ENCODE assay signal across 9 cellular contexts in the genomic region with DNA sequence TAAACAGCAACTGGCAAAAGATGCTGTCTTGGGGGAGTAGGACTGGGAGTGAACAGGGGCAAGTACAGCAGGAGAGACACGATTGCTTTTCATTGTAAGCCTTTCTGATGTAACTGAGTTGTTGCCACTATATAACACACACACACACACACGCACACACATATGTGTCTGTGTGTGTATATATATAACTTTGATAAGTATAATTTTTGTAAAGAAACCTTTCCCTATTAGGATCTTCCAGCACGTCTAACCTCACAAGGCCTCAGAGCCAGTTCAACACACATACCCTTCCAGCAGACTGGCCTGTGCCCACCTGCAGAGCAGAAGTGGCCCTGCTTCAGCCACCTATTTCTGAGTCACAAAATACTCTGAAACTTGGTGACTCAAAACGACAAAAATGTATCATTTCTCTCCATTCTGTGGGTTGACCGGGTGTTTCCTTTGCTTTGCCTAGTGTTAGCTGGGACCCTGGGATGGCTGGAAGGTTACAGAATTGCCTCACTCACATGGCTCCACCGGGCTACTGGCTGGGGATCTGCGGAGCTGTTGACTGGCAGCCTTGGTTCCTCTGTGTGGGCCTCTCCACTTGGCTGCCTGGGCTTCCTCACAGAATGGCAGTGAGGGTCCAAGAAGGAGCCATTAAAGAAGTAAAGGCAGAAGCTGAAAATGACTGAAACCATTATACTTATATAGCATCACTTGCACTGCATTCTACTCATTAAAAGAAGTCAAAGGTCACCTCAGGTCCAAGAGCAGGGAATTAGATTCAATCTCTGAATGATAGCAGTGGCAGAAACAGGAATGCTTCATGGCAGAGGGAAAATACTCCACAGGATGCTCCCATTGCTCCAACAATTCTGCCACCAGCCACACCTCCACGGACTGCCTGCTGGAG.
DNase-seq lines count a peak whose midpoint lies in the region; ATAC-seq and TF ChIP-seq lines count a peak whose summit lies in the region.
"Had no signal": no experiment of that assay in that cellular context is flagged by ENCODE, and none has a peak within 500 bp of the region (broad histone marks: within the 10 kb centered on the region; RNA-seq: fewer than 3 reads in every experiment).

No MANE protein-coding gene starts in this region.

- H3F3A ChIP-seq in SK-N-SH (replicated peaks; ENCODE audit: insufficient read depth) = no peaks in the 10 kb centered on the region

- no peaks in the 10 kb centered on the region for H3K4me1 ChIP-seq in SK-N-SH (ENCODE audit: control insufficient read depth in 1 of 2, insufficient read depth in 2 of 2, low read depth in 1 of 2, low read length in 1 of 2)
- no peaks in the 10 kb centered on the region for H3K4me1 ChIP-seq in sigmoid colon

- no peak for TF ChIP-seq CTCF in SK-N-SH (IDR thresholded peaks at IDR 0.05)
- no peak for TF ChIP-seq CTCF in sigmoid colon (IDR thresholded peaks at IDR 0.05)

- H3K27ac ChIP-seq in SK-N-SH (ENCODE audit: low read depth in 2 of 2, low read length in 1 of 2) (no peak overlapping the region), sigmoid colon (no peak overlapping the region)
- H3K27ac ChIP-seq: 22Rv1 had no signal

- POLR2A ChIA-PET in SK-N-SH (lab: Yijun Ruan, JAX) = interaction anchor here (0.6 kb wide), 1 partner anchor 59 kb away, joined by 5 read pairs; no protein-coding TSS in a partner anchor

- TF ChIP-seq POLR2A in sigmoid colon (IDR thresholded peaks at IDR 0.05) = no peak

- H3K4me2 ChIP-seq in SK-N-SH = no peak overlapping the region

- TF ChIP-seq EP300 in SK-N-SH (IDR thresholded peaks at IDR 0.05; ENCODE audit: borderline replicate concordance in 1 of 2, low read depth in 1 of 2, low read length in 1 of 2) = no peak
- TF ChIP-seq EP300 in sigmoid colon (IDR thresholded peaks at IDR 0.05) = no peak

- no peaks in the 10 kb centered on the region for H3K79me2 ChIP-seq in SK-N-SH (ENCODE audit: insufficient read depth)

- H3K36me3 ChIP-seq in SK-N-SH (replicated peaks in 1 of 2; ENCODE audit: control insufficient read depth in 1 of 2, insufficient read depth in 2 of 2, low read length in 1 of 2) (no peaks in the 10 kb centered on the region), sigmoid colon (no peaks in the 10 kb centered on the region)

- H3K4me3 ChIP-seq in SK-N-SH (ENCODE audit: low read depth in 2 of 2, low read length in 1 of 2) (no peak overlapping the region), sigmoid colon (no peak overlapping the region)

- H3K27me3 ChIP-seq in SK-N-SH (ENCODE audit: insufficient read depth) = no peaks in the 10 kb centered on the region
- H3K27me3 ChIP-seq in sigmoid colon = no peaks in the 10 kb centered on the region

- TF ChIP-seq RAD21 in SK-N-SH (IDR thresholded peaks at IDR 0.05; ENCODE audit: low read length) = no peak

- H4K20me1 ChIP-seq in SK-N-SH (ENCODE audit: insufficient read depth) = no peaks in the 10 kb centered on the region

- no peaks in the 10 kb centered on the region for H3K9me2 ChIP-seq in SK-N-SH

- no peak overlapping the region for H3K9ac ChIP-seq in SK-N-SH

- H2AFZ ChIP-seq in SK-N-SH (ENCODE audit: low read depth) = peak overlapping the region; percentile 50; the same call in 1 of the 2 replicates

- CTCF ChIA-PET in SK-N-SH (lab: Yijun Ruan, JAX) = interaction anchor here (0.6 to 0.7 kb wide), 2 partner anchors 10 to 26 kb away, joined by 3 read pairs; no protein-coding TSS in a partner anchor

- no peak for ATAC-seq in SK-N-SH treated with all-trans-retinoic acid at 6 μM for 48 hours
- peak; percentile 94 for ATAC-seq in GM21619 (IDR thresholded peaks at IDR 0.05; ENCODE audit: unreplicated experiment)
- peak; percentile 83 for ATAC-seq in HG03558 (IDR thresholded peaks at IDR 0.05; ENCODE audit: extremely low read depth, unreplicated experiment)
- ATAC-seq in esophagus mucosa = no peak

- DNase-seq in SK-N-SH (no peak), sigmoid colon (peak; percentile 4)
- no peak for DNase-seq in effector CD4-positive, alpha-beta T cell
- no peak for DNase-seq in activated CD4-positive, CD25-positive, alpha-beta regulatory T cell treated with anti-CD3 and anti-CD28 coated beads, Interleukin-2, amount 50 U/mL, for 72 hours

- intact Hi-C loops in sigmoid colon (cut with DNase I) = no loop called here

- H3K9me3 ChIP-seq in SK-N-SH (no peaks in the 10 kb centered on the region), sigmoid colon (no peaks in the 10 kb centered on the region)

- 61% methylated on average over 8 of the region's 8 CpGs for WGBS in SK-N-SH (ENCODE audit: low lambda C conversion rate)
- WGBS in sigmoid colon, 2 donors = 89 to 91% methylated on average over 8 of the region's 8 CpGs

TF ChIP-seq in SK-N-SH, 30 proteins besides CTCF, POLR2A, EP300 and RAD21 (continues in another document):
- TF ChIP-seq SIN3A (IDR thresholded peaks at IDR 0.05; ENCODE audit: borderline replicate concordance, low read depth, low read length) = no peak
- TF ChIP-seq TCF12 (IDR thresholded peaks at IDR 0.05) = no peak
- no peak for TF ChIP-seq MXI1 (IDR thresholded peaks at IDR 0.05; ENCODE audit: low read depth, low read length)
- TF ChIP-seq, protein P1, sequence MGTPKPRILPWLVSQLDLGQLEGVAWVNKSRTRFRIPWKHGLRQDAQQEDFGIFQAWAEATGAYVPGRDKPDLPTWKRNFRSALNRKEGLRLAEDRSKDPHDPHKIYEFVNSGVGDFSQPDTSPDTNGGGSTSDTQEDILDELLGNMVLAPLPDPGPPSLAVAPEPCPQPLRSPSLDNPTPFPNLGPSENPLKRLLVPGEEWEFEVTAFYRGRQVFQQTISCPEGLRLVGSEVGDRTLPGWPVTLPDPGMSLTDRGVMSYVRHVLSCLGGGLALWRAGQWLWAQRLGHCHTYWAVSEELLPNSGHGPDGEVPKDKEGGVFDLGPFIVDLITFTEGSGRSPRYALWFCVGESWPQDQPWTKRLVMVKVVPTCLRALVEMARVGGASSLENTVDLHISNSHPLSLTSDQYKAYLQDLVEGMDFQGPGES (IDR thresholded peaks at IDR 0.05; ENCODE audit: low read depth, low read length) = no peak
- no peak for TF ChIP-seq CHD2 (IDR thresholded peaks at IDR 0.05; ENCODE audit: low read length, partially characterized antibody)
- no peak for TF ChIP-seq GATA2 (CRISPR knock-in tag; IDR thresholded peaks at IDR 0.05)
- no peak for TF ChIP-seq SMC3 (IDR thresholded peaks at IDR 0.05; ENCODE audit: low read depth, low read length)
- no peak for TF ChIP-seq MEF2A (IDR thresholded peaks at IDR 0.05; ENCODE audit: borderline replicate concordance, low read depth)
- TF ChIP-seq, protein P2, sequence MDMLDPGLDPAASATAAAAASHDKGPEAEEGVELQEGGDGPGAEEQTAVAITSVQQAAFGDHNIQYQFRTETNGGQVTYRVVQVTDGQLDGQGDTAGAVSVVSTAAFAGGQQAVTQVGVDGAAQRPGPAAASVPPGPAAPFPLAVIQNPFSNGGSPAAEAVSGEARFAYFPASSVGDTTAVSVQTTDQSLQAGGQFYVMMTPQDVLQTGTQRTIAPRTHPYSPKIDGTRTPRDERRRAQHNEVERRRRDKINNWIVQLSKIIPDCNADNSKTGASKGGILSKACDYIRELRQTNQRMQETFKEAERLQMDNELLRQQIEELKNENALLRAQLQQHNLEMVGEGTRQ (IDR thresholded peaks at IDR 0.05; ENCODE audit: borderline replicate concordance, low read depth, low read length) = no peak
- no peak for TF ChIP-seq TEAD4 (IDR thresholded peaks at IDR 0.05; ENCODE audit: borderline replicate concordance, insufficient read depth)
- TF ChIP-seq RXRA (IDR thresholded peaks at IDR 0.05; ENCODE audit: borderline replicate concordance, low read depth) = no peak
- no peak for TF ChIP-seq FOXJ3 (CRISPR knock-in tag; IDR thresholded peaks at IDR 0.05)

TF ChIP-seq in SK-N-SH treated with all-trans-retinoic acid at 6 μM for 48 hours, 23 proteins besides CTCF, POLR2A, EP300 and RAD21:
- TF ChIP-seq PPARA (CRISPR knock-in tag; IDR thresholded peaks at IDR 0.05; ENCODE audit: borderline replicate concordance) = no peak
- TF ChIP-seq RARB (CRISPR knock-in tag; IDR thresholded peaks at IDR 0.05) = no peak
- TF ChIP-seq TCF4 (CRISPR knock-in tag; IDR thresholded peaks at IDR 0.05; ENCODE audit: borderline replicate concordance) = no peak
- no peak for TF ChIP-seq ARNTL (CRISPR knock-in tag; IDR thresholded peaks at IDR 0.05; ENCODE audit: borderline replicate concordance, low read depth)
- TF ChIP-seq OSR1 (CRISPR knock-in tag; IDR thresholded peaks at IDR 0.05) = no peak
- no peak for TF ChIP-seq ZFP30 (CRISPR knock-in tag; IDR thresholded peaks at IDR 0.05)
- no peak for TF ChIP-seq ZC3H10 (CRISPR knock-in tag; IDR thresholded peaks at IDR 0.05)
- TF ChIP-seq, protein P3, sequence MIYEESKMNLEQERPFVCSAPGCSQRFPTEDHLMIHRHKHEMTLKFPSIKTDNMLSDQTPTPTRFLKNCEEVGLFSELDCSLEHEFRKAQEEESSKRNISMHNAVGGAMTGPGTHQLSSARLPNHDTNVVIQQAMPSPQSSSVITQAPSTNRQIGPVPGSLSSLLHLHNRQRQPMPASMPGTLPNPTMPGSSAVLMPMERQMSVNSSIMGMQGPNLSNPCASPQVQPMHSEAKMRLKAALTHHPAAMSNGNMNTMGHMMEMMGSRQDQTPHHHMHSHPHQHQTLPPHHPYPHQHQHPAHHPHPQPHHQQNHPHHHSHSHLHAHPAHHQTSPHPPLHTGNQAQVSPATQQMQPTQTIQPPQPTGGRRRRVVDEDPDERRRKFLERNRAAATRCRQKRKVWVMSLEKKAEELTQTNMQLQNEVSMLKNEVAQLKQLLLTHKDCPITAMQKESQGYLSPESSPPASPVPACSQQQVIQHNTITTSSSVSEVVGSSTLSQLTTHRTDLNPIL (CRISPR knock-in tag; IDR thresholded peaks at IDR 0.05; ENCODE audit: low read depth) = no peak

Comparison
In these comparisons a context has a peak if more than half of its experiments do, and no peak if none do; other contexts are left out.
1. ATAC-seq: peak in GM21619 (single experiment) and HG03558 (single experiment); none in SK-N-SH treated with all-trans-retinoic acid at 6 μM for 48 hours (single experiment) and esophagus mucosa (single experiment).